In genomic region chr5:17808566-17808965, GRCh38 we compare ENCODE assay signal across 24 cellular contexts.
DNase-seq lines count a peak whose midpoint lies in the region; ATAC-seq and TF ChIP-seq lines count a peak whose summit lies in the region.
"Had no signal": no experiment of that assay in that cellular context is flagged by ENCODE, and none has a peak within 500 bp of the region (broad histone marks: within the 10 kb centered on the region; RNA-seq: fewer than 3 reads in every experiment).

No MANE protein-coding gene starts in this region.

- in situ Hi-C loops in G401 (cut with HindIII; ENCODE audit: low sequenced_read_pairs) = no loop called here

- H3K4me3 Mint-ChIP-seq in activated naive CD4-positive, alpha-beta T cell treated with anti-CD3 and anti-CD28 coated beads, Interleukin-2, amount 10 ng/mL, durations not matched to agents 7 days and 5 days = no peak overlapping the region
- H3K4me3 Mint-ChIP-seq in endothelial cell (ENCODE audit: unreplicated experiment) = no peak overlapping the region
- H3K4me3 Mint-ChIP-seq: activated naive CD8-positive, alpha-beta T cell; T-helper 1 cell treated with Interleukin-12 subunit alpha and Interleukin-12 subunit beta and Interleukin-4 antibody, amounts not matched to agents 30 μg/mL and 1 μg/mL, for 36 hours had no signal

- CTCF ChIA-PET in activated naive CD4-positive, alpha-beta T cell treated with anti-CD3 and anti-CD28 coated beads, Interleukin-2, amount 10 ng/mL, durations not matched to agents 7 days and 5 days (lab: Charles Lee) = no interaction called here

- no peaks in the 10 kb centered on the region for H3K27me3 Mint-ChIP-seq in activated naive CD4-positive, alpha-beta T cell treated with anti-CD3 and anti-CD28 coated beads, Interleukin-2, amount 10 ng/mL, durations not matched to agents 7 days and 5 days
- H3K27me3 Mint-ChIP-seq in endothelial cell (ENCODE audit: unreplicated experiment) = no peaks in the 10 kb centered on the region
- H3K27me3 Mint-ChIP-seq: activated naive CD8-positive, alpha-beta T cell; progenitor cell of endocrine pancreas had no signal

- H3K9me3 Mint-ChIP-seq in activated naive CD4-positive, alpha-beta T cell treated with anti-CD3 and anti-CD28 coated beads, Interleukin-2, amount 10 ng/mL, durations not matched to agents 7 days and 5 days = peaks cover 7% of the 10 kb centered on the region
- H3K9me3 Mint-ChIP-seq in endothelial cell (ENCODE audit: unreplicated experiment) = no peaks in the 10 kb centered on the region

- no peak for ATAC-seq in HG02571 (IDR thresholded peaks at IDR 0.05; ENCODE audit: unreplicated experiment)
- ATAC-seq: GM12878, HCT116 had no signal

- DNase-seq in Ammon's horn (ENCODE audit: low spot score) = peak; percentile 39
- peak; percentile 92 for DNase-seq in G401 (ENCODE audit: low spot score)
- peak; percentile 53 to 92 for DNase-seq in NCI-H524 (lab: John Stamatoyannopoulos, UW)
- DNase-seq in cerebellum (ENCODE audit: low spot score) = peak; percentile 65
- DNase-seq in activated CD4-positive, alpha-beta T cell treated with anti-CD3 and anti-CD28 coated beads for 48 hours = no peak
- no peak for DNase-seq in activated naive CD4-positive, alpha-beta T cell treated with anti-CD3 and anti-CD28 coated beads, Interleukin-2, amount 10 ng/mL, durations not matched to agents 7 days and 5 days
- DNase-seq in endothelial cell (ENCODE audit: low spot score) = no peak
- DNase-seq: activated CD4-positive, CD25-positive, alpha-beta regulatory T cell treated with anti-CD3 and anti-CD28 coated beads, Interleukin-2, amount 50 U/mL, for 72 hours; activated T-cell treated with anti-CD3 and anti-CD28 coated beads for 4 hours; dermis blood vessel endothelial cell; esophagus squamous epithelium; islet precursor cell; KBM-7; left ventricle myocardium inferior; mesendoderm; NCI-H187 treated with DMSO at 0.1 percent for 48 hours; NCI-H510A; stimulated activated naive CD4-positive, alpha-beta T cell had no signal

- H3K27ac Mint-ChIP-seq in activated naive CD4-positive, alpha-beta T cell treated with anti-CD3 and anti-CD28 coated beads, Interleukin-2, amount 10 ng/mL, durations not matched to agents 7 days and 5 days = no peak overlapping the region
- H3K27ac Mint-ChIP-seq in endothelial cell (ENCODE audit: unreplicated experiment) = no peak overlapping the region
- H3K27ac Mint-ChIP-seq: activated naive CD8-positive, alpha-beta T cell; progenitor cell of endocrine pancreas; T-helper 1 cell treated with Interleukin-12 subunit alpha and Interleukin-12 subunit beta and Interleukin-4 antibody, amounts not matched to agents 30 μg/mL and 1 μg/mL, for 36 hours had no signal

- no peak for TF ChIP-seq CTCF in endothelial cell (IDR thresholded peaks at IDR 0.05; ENCODE audit: unreplicated experiment)

- no peaks in the 10 kb centered on the region for H3K36me3 Mint-ChIP-seq in activated naive CD4-positive, alpha-beta T cell treated with anti-CD3 and anti-CD28 coated beads, Interleukin-2, amount 10 ng/mL, durations not matched to agents 7 days and 5 days
- no peaks in the 10 kb centered on the region for H3K36me3 Mint-ChIP-seq in endothelial cell (ENCODE audit: low read depth, unreplicated experiment)
- H3K36me3 Mint-ChIP-seq: activated naive CD8-positive, alpha-beta T cell had no signal

- no peaks in the 10 kb centered on the region for H3K4me1 Mint-ChIP-seq in activated naive CD4-positive, alpha-beta T cell treated with anti-CD3 and anti-CD28 coated beads, Interleukin-2, amount 10 ng/mL, durations not matched to agents 7 days and 5 days
- no peaks in the 10 kb centered on the region for H3K4me1 Mint-ChIP-seq in endothelial cell (ENCODE audit: unreplicated experiment)

Comparison
In these comparisons a context has a peak if more than half of its experiments do, and no peak if none do; other contexts are left out.
1. DNase-seq: peak in Ammon's horn (single experiment), G401 (single experiment), NCI-H524 (2 of 2) and cerebellum (single experiment); none in activated CD4-positive, alpha-beta T cell treated with anti-CD3 and anti-CD28 coated beads for 48 hours (single experiment), activated naive CD4-positive, alpha-beta T cell treated with anti-CD3 and anti-CD28 coated beads, Interleukin-2, amount 10 ng/mL, durations not matched to agents 7 days and 5 days (single experiment) and endothelial cell (single experiment).